Comparison of ENCODE assay signal across 8 cellular contexts in the genomic region with DNA sequence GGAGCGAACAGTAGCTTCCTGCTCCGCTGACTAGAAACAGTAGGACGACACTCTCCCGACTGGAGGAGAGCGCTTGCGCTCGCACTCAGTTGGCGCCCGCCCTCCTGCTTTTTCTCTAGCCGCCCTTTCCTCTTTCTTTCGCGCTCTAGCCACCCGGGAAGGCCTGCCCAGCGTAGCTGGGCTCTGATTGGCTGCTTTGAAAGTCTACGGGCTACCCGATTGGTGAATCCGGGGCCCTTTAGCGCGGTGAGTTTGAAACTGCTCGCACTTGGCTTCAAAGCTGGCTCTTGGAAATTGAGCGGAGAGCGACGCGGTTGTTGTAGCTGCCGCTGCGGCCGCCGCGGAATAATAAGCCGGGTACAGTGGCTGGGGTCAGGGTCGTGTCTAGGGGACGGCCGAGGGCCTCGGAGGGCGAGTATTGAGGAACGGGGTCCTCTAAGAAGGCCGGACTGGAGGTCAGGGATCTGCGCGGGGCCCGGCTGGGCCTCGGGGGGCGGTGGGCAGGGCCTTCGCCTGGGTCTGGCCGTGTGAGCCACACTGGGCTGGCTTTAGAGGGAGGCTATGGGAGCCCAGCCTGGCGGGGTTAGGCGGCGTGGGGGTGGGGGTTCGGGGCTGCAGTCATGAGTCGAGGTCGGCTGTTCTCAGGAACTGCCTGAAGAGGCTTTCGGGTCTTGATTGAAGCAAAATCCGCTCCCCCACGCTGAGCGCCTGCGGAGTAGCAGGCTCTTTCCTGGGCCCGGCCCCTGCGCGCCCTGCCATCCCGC. TPM values are rescaled to one million over a fixed set of nuclear protein-coding genes. Genes with fewer than 3 reads are reported as not detected.
DNase-seq lines count a peak whose midpoint lies in the region; ATAC-seq and TF ChIP-seq lines count a peak whose summit lies in the region.

TSS of gene CDK1 (plus strand) at position 265 of the 764 bp plus-strand sequence. CDS start 1,688 bp downstream, outside the sequence.

- POLR2A ChIA-PET in WTC11 (lab: Charles Lee), result interaction anchor here (0.6 to 1.9 kb wide), 11 partner anchors 10 to 1490 kb away, joined by 3 to 6 read pairs (median 3); partner anchors contain the start of gene RTKN2

- H3K9me3 Mint-ChIP-seq in WTC11, result peaks cover 6% of the 10 kb centered on the region; the same call in 1 of the 2 replicates

- H3K36me3 Mint-ChIP-seq in WTC11, result peaks cover 29% of the 10 kb centered on the region

- peak within 1 kb of the TSS; percentile 95 for H3K4me3 Mint-ChIP-seq in WTC11

- peak; percentile 100 for DNase-seq in AG08395 (ENCODE audit: low spot score)
- peak; percentile 99 for DNase-seq in NCI-H226
- DNase-seq in WTC11 (ENCODE audit: low spot score), result peak; percentile 97
- peak; percentile 94 for DNase-seq in central memory CD4-positive, alpha-beta T cell
- peak; percentile 99 for DNase-seq in inferior parietal cortex (ENCODE audit: extremely low spot score)
- peak; percentile 87 to 93 for DNase-seq in stimulated activated CD4-positive, alpha-beta T cell treated with anti-CD3 and anti-CD28 coated beads, Interleukin-12 subunit alpha, Interleukin-12 subunit beta, amount 100 ng/mL, for 24 hours (ENCODE audit: low read depth in 2 of 2)

- CTCF ChIA-PET in WTC11 (lab: Charles Lee), result interaction anchor here (0.6 to 1.2 kb wide), 5 partner anchors 9 to 1126 kb away, joined by 3 to 4 read pairs (median 4); no protein-coding TSS in a partner anchor

- H3K27me3 Mint-ChIP-seq in WTC11 (ENCODE audit: low read depth), result no peaks in the 10 kb centered on the region

- ATAC-seq in GM18909 (IDR thresholded peaks at IDR 0.05; ENCODE audit: poor library complexity, unreplicated experiment), result peak; percentile 98
- ATAC-seq in HG03175 (IDR thresholded peaks at IDR 0.05; ENCODE audit: unreplicated experiment), result peak; percentile 97
- peak; percentile 97 for ATAC-seq in WTC11

- H3K27ac Mint-ChIP-seq in WTC11, result peak within 1 kb of the TSS; percentile 88

- no peak for TF ChIP-seq CTCF in WTC11 (IDR thresholded peaks at IDR 0.05)

- H3K4me1 Mint-ChIP-seq in WTC11, result peaks cover 29% of the 10 kb centered on the region

TF ChIP-seq in WTC11, 78 proteins besides CTCF, POLR2A, EP300 and RAD21 (continues in another document):
- TF ChIP-seq FOXJ3 (CRISPR knock-in tag; IDR thresholded peaks at IDR 0.05; ENCODE audit: borderline replicate concordance), result no peak
- peak; percentile 73 for TF ChIP-seq GABPB1 (CRISPR knock-in tag; IDR thresholded peaks at IDR 0.05)
- no peak for TF ChIP-seq ZNF396 (CRISPR knock-in tag; IDR thresholded peaks at IDR 0.05; ENCODE audit: borderline replicate concordance)
- TF ChIP-seq NFE2L1 (CRISPR knock-in tag; IDR thresholded peaks at IDR 0.05), result peak; percentile 58; the same call in 1 of the 2 replicates
- TF ChIP-seq, protein P1, sequence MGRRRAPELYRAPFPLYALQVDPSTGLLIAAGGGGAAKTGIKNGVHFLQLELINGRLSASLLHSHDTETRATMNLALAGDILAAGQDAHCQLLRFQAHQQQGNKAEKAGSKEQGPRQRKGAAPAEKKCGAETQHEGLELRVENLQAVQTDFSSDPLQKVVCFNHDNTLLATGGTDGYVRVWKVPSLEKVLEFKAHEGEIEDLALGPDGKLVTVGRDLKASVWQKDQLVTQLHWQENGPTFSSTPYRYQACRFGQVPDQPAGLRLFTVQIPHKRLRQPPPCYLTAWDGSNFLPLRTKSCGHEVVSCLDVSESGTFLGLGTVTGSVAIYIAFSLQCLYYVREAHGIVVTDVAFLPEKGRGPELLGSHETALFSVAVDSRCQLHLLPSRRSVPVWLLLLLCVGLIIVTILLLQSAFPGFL (CRISPR knock-in tag; IDR thresholded peaks at IDR 0.05; ENCODE audit: borderline replicate concordance), result peak; percentile 61; the same call in 1 of the 2 replicates
- TF ChIP-seq, protein P2, sequence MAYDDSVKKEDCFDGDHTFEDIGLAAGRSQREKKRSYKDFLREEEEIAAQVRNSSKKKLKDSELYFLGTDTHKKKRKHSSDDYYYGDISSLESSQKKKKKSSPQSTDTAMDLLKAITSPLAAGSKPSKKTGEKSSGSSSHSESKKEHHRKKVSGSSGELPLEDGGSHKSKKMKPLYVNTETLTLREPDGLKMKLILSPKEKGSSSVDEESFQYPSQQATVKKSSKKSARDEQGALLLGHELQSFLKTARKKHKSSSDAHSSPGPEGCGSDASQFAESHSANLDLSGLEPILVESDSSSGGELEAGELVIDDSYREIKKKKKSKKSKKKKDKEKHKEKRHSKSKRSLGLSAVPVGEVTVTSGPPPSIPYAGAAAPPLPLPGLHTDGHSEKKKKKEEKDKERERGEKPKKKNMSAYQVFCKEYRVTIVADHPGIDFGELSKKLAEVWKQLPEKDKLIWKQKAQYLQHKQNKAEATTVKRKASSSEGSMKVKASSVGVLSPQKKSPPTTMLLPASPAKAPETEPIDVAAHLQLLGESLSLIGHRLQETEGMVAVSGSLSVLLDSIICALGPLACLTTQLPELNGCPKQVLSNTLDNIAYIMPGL (CRISPR knock-in tag; IDR thresholded peaks at IDR 0.05), result peak; percentile 11; the same call in 1 of the 2 replicates
- peak; percentile 99 for TF ChIP-seq MYBL2 (CRISPR knock-in tag; IDR thresholded peaks at IDR 0.05)
- 0 out of 2 replicates have a peak, but pooled peaks have one; percentile 10 for TF ChIP-seq ZNF121 (CRISPR knock-in tag; IDR thresholded peaks at IDR 0.05)
- no peak for TF ChIP-seq NR3C1 (CRISPR knock-in tag; conservative IDR thresholded peaks at IDR 0.05; ENCODE audit: low read depth)
- TF ChIP-seq KAT7 (CRISPR knock-in tag; IDR thresholded peaks at IDR 0.05; ENCODE audit: borderline replicate concordance), result no peak
- 0 out of 2 replicates have a peak, but pooled peaks have one; percentile 30 for TF ChIP-seq FOXP4 (CRISPR knock-in tag; IDR thresholded peaks at IDR 0.05)
- TF ChIP-seq ATF3 (CRISPR knock-in tag; conservative IDR thresholded peaks at IDR 0.05), result no peak
- no peak for TF ChIP-seq RORB (CRISPR knock-in tag; IDR thresholded peaks at IDR 0.05)
- TF ChIP-seq ETV6 (CRISPR knock-in tag; IDR thresholded peaks at IDR 0.05), result peak; percentile 13; the same call in 1 of the 2 replicates
- no peak for TF ChIP-seq RELA (CRISPR knock-in tag; IDR thresholded peaks at IDR 0.05; ENCODE audit: borderline replicate concordance)
- peak; percentile 83; the same call in 1 of the 2 replicates for TF ChIP-seq FOXP1 (CRISPR knock-in tag; IDR thresholded peaks at IDR 0.05; ENCODE audit: borderline replicate concordance)
- TF ChIP-seq TP53 (CRISPR knock-in tag; IDR thresholded peaks at IDR 0.05), result 0 out of 2 replicates have a peak, but pooled peaks have one; percentile 38
- TF ChIP-seq ZNF512 (CRISPR knock-in tag; IDR thresholded peaks at IDR 0.05; ENCODE audit: borderline replicate concordance), result no peak
- TF ChIP-seq NFYB (CRISPR knock-in tag; conservative IDR thresholded peaks at IDR 0.05; ENCODE audit: low read depth), result peak; percentile 66
- TF ChIP-seq CREB1 (CRISPR knock-in tag; IDR thresholded peaks at IDR 0.05), result 0 out of 2 replicates have a peak, but pooled peaks have one; percentile 45

RNA-seq across cellular contexts. Expression of gene CDK1, which starts in this region (rescaled TPM):
- 92.8 to 98.9 TPM (median 94.8 TPM) in 3 replicates for total RNA-seq in WTC11 (2021)

Comparison
In these comparisons a context has a peak if more than half of its experiments do, and no peak if none do; other contexts are left out.
1. Peak in every context shown above with its lines: DNase-seq and ATAC-seq.